In the genomic region with DNA sequence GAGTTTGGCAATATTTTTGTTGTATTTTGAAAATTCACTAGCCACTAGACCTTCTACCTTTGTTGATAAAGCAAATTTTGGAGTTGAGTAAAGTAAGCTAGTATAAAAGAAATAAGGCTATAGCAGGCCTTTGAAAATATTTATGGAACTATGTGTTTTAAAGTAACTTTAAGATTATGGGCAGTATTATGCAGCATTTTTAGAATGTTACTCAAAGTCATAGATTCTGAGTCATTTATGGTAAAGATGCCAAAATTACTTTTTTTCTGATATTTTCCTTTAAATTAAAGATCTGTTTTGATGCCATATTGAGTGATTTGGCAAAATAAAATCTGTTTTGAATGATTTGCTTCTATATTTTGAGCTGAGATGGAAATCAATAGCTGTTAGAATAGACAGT, we compare ENCODE assay signal across 13 cellular contexts.
"Had no signal": no experiment of that assay in that cellular context is flagged by ENCODE, and none has a peak within 500 bp of the region (broad histone marks: within the 10 kb centered on the region; RNA-seq: fewer than 3 reads in every experiment).

No MANE protein-coding gene starts in this region.

- DNase-seq: activated CD8-positive, alpha-beta memory T cell treated with anti-CD3 and anti-CD28 coated beads, Interleukin-2, amount 10 ng/mL, durations not matched to agents 7 days and 5 days; activated effector memory CD4-positive, alpha-beta T cell treated with anti-CD3 and anti-CD28 coated beads, Interleukin-2, amount 50 U/mL, for 16 hours; activated T-cell treated with anti-CD3 and anti-CD28 coated beads, Interleukin-2, amount 50 U/mL, for 1 hour; brain microvascular endothelial cell; effector memory CD8-positive, alpha-beta T cell; hippocampal formation; mesenchymal stem cell; naive thymus-derived CD8-positive, alpha-beta T cell; retina; stimulated activated CD4-positive, alpha-beta T cell treated with anti-CD3 and anti-CD28 coated beads, Interleukin-4, amount 100 ng/mL, for 1 hour; stimulated activated naive CD4-positive, alpha-beta T cell; tibial artery had no signal

- H3K4me3 ChIP-seq: tibial artery had no signal

- H3K36me3 ChIP-seq: brain microvascular endothelial cell had no signal

- H3K9me3 ChIP-seq: neutrophil, tibial artery had no signal

- H3K27me3 ChIP-seq: brain microvascular endothelial cell, tibial artery had no signal
